25 cellular contexts compared by ENCODE assay signal in genomic region chr4:182625193-182625592, GRCh38.
"Had no signal": no experiment of that assay in that cellular context is flagged by ENCODE, and none has a peak within 500 bp of the region (broad histone marks: within the 10 kb centered on the region; RNA-seq: fewer than 3 reads in every experiment).

No MANE protein-coding gene starts in this region.

- DNase-seq: colonic mucosa; cortex of kidney; effector CD8-positive, alpha-beta T cell; effector memory CD8-positive, alpha-beta T cell; endodermal cell; erythroblast; esophagus squamous epithelium; foreskin fibroblast; foreskin melanocyte; gastrocnemius medialis; glutamatergic neuron; head of caudate nucleus; heart right ventricle; hippocampal formation; left cardiac atrium; left lung; left ventricle myocardium superior; mammary epithelial cell; mesendoderm; midbrain had no signal

- H3K4me1 ChIP-seq: colonic mucosa, esophagus squamous epithelium, gastrocnemius medialis, heart right ventricle, left lung had no signal

- H3K4me3 Mint-ChIP-seq: dendritic cell treated with granulocyte-macrophage colony-stimulating factor and Interleukin-4, amounts not matched to agents 40 ng/mL and 50 ng/mL, for 4 days; effector memory CD8-positive, alpha-beta T cell; endodermal cell; memory B cell had no signal

- H3K4me3 ChIP-seq: colonic mucosa, esophagus squamous epithelium, gastrocnemius medialis, heart right ventricle, left lung, lung had no signal

- H3K9me3 Mint-ChIP-seq: dendritic cell treated with granulocyte-macrophage colony-stimulating factor and Interleukin-4, amounts not matched to agents 40 ng/mL and 50 ng/mL, for 4 days; effector memory CD8-positive, alpha-beta T cell; endodermal cell; memory B cell had no signal

- H3K9me3 ChIP-seq: colonic mucosa, esophagus squamous epithelium, gastrocnemius medialis, heart right ventricle, left lung had no signal

- H3K36me3 ChIP-seq: colonic mucosa, esophagus squamous epithelium, gastrocnemius medialis, heart right ventricle, left lung had no signal

- H3K27ac Mint-ChIP-seq: dendritic cell treated with granulocyte-macrophage colony-stimulating factor and Interleukin-4, amounts not matched to agents 40 ng/mL and 50 ng/mL, for 4 days; effector memory CD8-positive, alpha-beta T cell; endodermal cell; memory B cell had no signal

- H3K27me3 ChIP-seq: colonic mucosa, esophagus squamous epithelium, gastrocnemius medialis, heart right ventricle, left lung had no signal

- ATAC-seq: effector memory CD8-positive, alpha-beta T cell; esophagus mucosa; gastrocnemius medialis; heart right ventricle; left cardiac atrium; left lung; left ventricle myocardium superior had no signal

- H3K36me3 Mint-ChIP-seq: memory B cell had no signal

- H3K27me3 Mint-ChIP-seq: dendritic cell treated with granulocyte-macrophage colony-stimulating factor and Interleukin-4, amounts not matched to agents 40 ng/mL and 50 ng/mL, for 4 days had no signal

- H3K27ac ChIP-seq: colonic mucosa, epithelial cell of prostate, esophagus squamous epithelium, gastrocnemius medialis, heart right ventricle, left lung had no signal

- H3K4me1 Mint-ChIP-seq: endodermal cell, memory B cell had no signal
